ENCODE assay signal across 15 cellular contexts in genomic region chr4:54924891-54925290, GRCh38.
"Had no signal": no experiment of that assay in that cellular context is flagged by ENCODE, and none has a peak within 500 bp of the region (broad histone marks: within the 10 kb centered on the region; RNA-seq: fewer than 3 reads in every experiment).

No MANE protein-coding gene starts in this region.

- H3K27ac ChIP-seq: gastrocnemius medialis, left ventricle myocardium inferior, right atrium auricular region, vagina had no signal

- H3K9me3 ChIP-seq: gastrocnemius medialis, vagina had no signal

- H3K4me3 ChIP-seq: gastrocnemius medialis, left ventricle myocardium inferior, right atrium auricular region, vagina had no signal

- DNase-seq: activated CD4-positive, alpha-beta memory T cell treated with anti-CD3 and anti-CD28 coated beads, Interleukin-2, amount 10 ng/mL, durations not matched to agents 7 days and 5 days; activated CD4-positive, alpha-beta T cell treated with anti-CD3 and anti-CD28 coated beads for 48 hours; activated CD4-positive, CD25-positive, alpha-beta regulatory T cell; activated CD8-positive, alpha-beta memory T cell treated with anti-CD3 and anti-CD28 coated beads, Interleukin-2, amount 10 ng/mL, durations not matched to agents 7 days and 5 days; effector memory CD8-positive, alpha-beta T cell; gastrocnemius medialis; head of caudate nucleus; left ventricle myocardium inferior; naive B cell; stimulated activated CD4-positive, alpha-beta T cell treated with anti-CD3 and anti-CD28 coated beads, Interleukin-2, amount 100 ng/mL, for 24 hours; stimulated activated naive CD8-positive, alpha-beta T cell treated with anti-CD3 and anti-CD28 coated beads, Interleukin-15, amount 100 ng/mL, for 72 hours; T-helper 9 cell; trophoblast cell had no signal

- ATAC-seq: activated CD8-positive, alpha-beta memory T cell treated with anti-CD3 and anti-CD28 coated beads, Interleukin-2, amount 10 ng/mL, durations not matched to agents 7 days and 5 days; effector memory CD8-positive, alpha-beta T cell; gastrocnemius medialis; stimulated activated naive CD8-positive, alpha-beta T cell treated with anti-CD3 and anti-CD28 coated beads, Interleukin-15, amount 100 ng/mL, for 72 hours had no signal

- H3K4me1 ChIP-seq: gastrocnemius medialis had no signal

- H3K27me3 ChIP-seq: gastrocnemius medialis, right atrium auricular region, vagina had no signal

- H3K36me3 ChIP-seq: gastrocnemius medialis, left ventricle myocardium inferior, right atrium auricular region, vagina had no signal
